ENCODE assay signal across 10 cellular contexts in the genomic region with DNA sequence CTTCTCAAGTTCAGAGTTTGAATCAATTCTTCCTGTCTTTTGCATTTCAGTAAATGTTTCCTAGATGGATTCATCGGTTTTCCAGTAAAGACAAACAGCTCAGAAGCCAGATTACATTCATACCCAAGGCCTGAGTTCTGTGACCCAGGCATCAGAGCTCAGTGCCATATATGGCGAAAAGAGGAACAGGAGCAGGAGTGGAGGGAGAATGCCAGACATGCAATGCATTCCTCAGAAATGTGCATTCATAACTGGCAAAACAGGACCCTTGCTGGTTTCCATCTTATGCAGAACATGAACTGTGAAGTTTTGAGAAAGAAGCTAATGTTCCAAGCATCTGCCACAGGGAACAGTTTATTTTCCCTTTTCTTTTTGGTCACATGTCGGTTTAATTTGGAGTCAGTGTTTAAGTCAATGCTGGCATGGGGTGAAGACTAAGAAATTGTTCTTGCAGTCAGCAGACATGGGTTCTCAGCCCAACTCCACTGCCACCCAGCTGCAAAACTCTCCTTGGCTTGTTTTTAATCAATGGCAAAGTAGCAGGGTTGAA.
DNase-seq lines count a peak whose midpoint lies in the region; ATAC-seq and TF ChIP-seq lines count a peak whose summit lies in the region.
"Had no signal": no experiment of that assay in that cellular context is flagged by ENCODE, and none has a peak within 500 bp of the region (broad histone marks: within the 10 kb centered on the region; RNA-seq: fewer than 3 reads in every experiment).

No MANE protein-coding gene starts in this region.

- no CpG with 5 or more reads among the region's 3 CpGs for WGBS in mesendoderm (ENCODE audit: extremely low coverage, insufficient coverage, low lambda C conversion rate)

- no peaks in the 10 kb centered on the region for H3K27me3 ChIP-seq in mesendoderm (ENCODE audit: insufficient read depth, low read length, poor library complexity)

- no peak overlapping the region for H2BK15ac ChIP-seq in mesendoderm (replicated peaks; ENCODE audit: low read depth)

- no peaks in the 10 kb centered on the region for H3K36me3 ChIP-seq in mesendoderm (ENCODE audit: control insufficient read depth, insufficient read depth, low read length)

- no peak overlapping the region for H2AK5ac ChIP-seq in mesendoderm (ENCODE audit: low read length)

- no peak overlapping the region for H4K8ac ChIP-seq in mesendoderm (ENCODE audit: low read depth, low read length)

- peaks cover 18% of the 10 kb centered on the region for H3K79me1 ChIP-seq in mesendoderm (ENCODE audit: low read length)

- peaks cover 4% of the 10 kb centered on the region for H3K79me2 ChIP-seq in mesendoderm (ENCODE audit: control insufficient read depth, insufficient read depth, low read length)

- no peak overlapping the region for H3K23ac ChIP-seq in mesendoderm (ENCODE audit: low read length)

- peak overlapping the region; percentile 95 for H3K27ac ChIP-seq in 22Rv1
- peak overlapping the region; percentile 59 for H3K27ac ChIP-seq in mesendoderm (ENCODE audit: low read depth, low read length)

- peak; percentile 93 for DNase-seq in LHCN-M2 (ENCODE audit: low read depth)
- DNase-seq in dedifferentiated amniotic fluid mesenchymal stem cell (ENCODE audit: extremely low spot score) = peak; percentile 86
- DNase-seq in mesendoderm = peak; percentile 63
- no peak for DNase-seq in NCI-H446 treated with DMSO at 0.1 percent for 48 hours (lab: John Stamatoyannopoulos, UW)
- no peak for DNase-seq in GOT3 (lab: John Stamatoyannopoulos, UW)
- DNase-seq in stimulated activated naive CD4-positive, alpha-beta T cell treated with Interleukin-2 at 50 U/mL for 16 hours (lab: John Stamatoyannopoulos, UW) = no peak
- DNase-seq: CD4-positive, CD25-positive, alpha-beta regulatory T cell; NCI-H1092 treated with DMSO at 0.1 percent for 48 hours had no signal

- no peak overlapping the region for H3K4me3 ChIP-seq in mesendoderm (ENCODE audit: low read length)

- no peak overlapping the region for H4K5ac ChIP-seq in mesendoderm (ENCODE audit: low read length)

- no peak for ATAC-seq in HG03175 (IDR thresholded peaks at IDR 0.05; ENCODE audit: unreplicated experiment)

- H2BK120ac ChIP-seq in mesendoderm (ENCODE audit: low read depth, low read length) = no peak overlapping the region

- no peak for TF ChIP-seq CTCF in 22Rv1 (IDR thresholded peaks at IDR 0.05)

- H3K18ac ChIP-seq in mesendoderm (ENCODE audit: low read length) = no peak overlapping the region

- H2BK5ac ChIP-seq in mesendoderm (ENCODE audit: low read length) = no peak overlapping the region

- no peak overlapping the region for H3K9ac ChIP-seq in mesendoderm (ENCODE audit: low read length)

- H3K56ac ChIP-seq in mesendoderm (ENCODE audit: low read length) = no peak overlapping the region

- H3K4me2 ChIP-seq in mesendoderm (ENCODE audit: low read length) = no peak overlapping the region

- H3K4ac ChIP-seq in mesendoderm (ENCODE audit: low read depth, low read length) = no peak overlapping the region

- peaks cover 26% of the 10 kb centered on the region for H3K4me1 ChIP-seq in mesendoderm (ENCODE audit: control insufficient read depth, low read depth, low read length)

Comparison
In these comparisons a context has a peak if more than half of its experiments do, and no peak if none do; other contexts are left out.
1. DNase-seq: peak in LHCN-M2 (single experiment), dedifferentiated amniotic fluid mesenchymal stem cell (single experiment) and mesendoderm (single experiment); none in NCI-H446 treated with DMSO at 0.1 percent for 48 hours (single experiment), GOT3 (single experiment) and stimulated activated naive CD4-positive, alpha-beta T cell treated with Interleukin-2 at 50 U/mL for 16 hours (single experiment).